ENCODE assay signal across 8 cellular contexts in genomic region chr5:42951847-42952411, GRCh38.
DNase-seq lines count a peak whose midpoint lies in the region; ATAC-seq and TF ChIP-seq lines count a peak whose summit lies in the region.

No MANE protein-coding gene starts in this region.

- H3K9me3 ChIP-seq in right atrium auricular region, result peaks cover 0 to 25% of the 10 kb centered on the region in 2 donors

- TF ChIP-seq CTCF in GM12865 (IDR thresholded peaks at IDR 0.05; ENCODE audit: insufficient read depth, low read depth, low read length, missing control alignments), result no peak
- no peak for TF ChIP-seq CTCF in right atrium auricular region (IDR thresholded peaks at IDR 0.05)

- H3K4me1 ChIP-seq in right atrium auricular region, result peaks cover 0 to 38% of the 10 kb centered on the region in 2 donors

- H3K4me3 ChIP-seq in GM12865 (ENCODE audit: low read depth, low read length), result peak overlapping the region; percentile 75
- peak overlapping the region; percentile 44 to 60 for H3K4me3 ChIP-seq in right atrium auricular region

- peak; percentile 67 for DNase-seq in GM12865 (ENCODE audit: low read depth)
- DNase-seq in NCI-H526 (lab: John Stamatoyannopoulos, UW), result peak; percentile 66 to 91
- DNase-seq in activated T-helper 9 cell treated with anti-CD3 and anti-CD28 coated beads, Interleukin-2, amount 50 U/mL, for 16 hours (ENCODE audit: low read depth), result peak; percentile 36
- DNase-seq in right atrium auricular region (ENCODE audit: low spot score), result no peak
- peak; percentile 12 to 45 (median 12) for DNase-seq in stimulated activated CD4-positive, alpha-beta T cell treated with anti-CD3 and anti-CD28 coated beads, TNF-alpha, amount 100 ng/mL, for 24 hours (ENCODE audit: low read depth in 3 of 3)
- DNase-seq in HCEC 1CT, result no peak
- no peak for DNase-seq in NCI-H446 treated with DMSO at 0.1 percent for 48 hours (lab: John Stamatoyannopoulos, UW)

- peaks cover 13 to 19% of the 10 kb centered on the region in 2 donors for H3K27me3 ChIP-seq in right atrium auricular region

- ATAC-seq in GM21825 (IDR thresholded peaks at IDR 0.05; ENCODE audit: unreplicated experiment), result peak; percentile 28

- no peaks in the 10 kb centered on the region for H3K36me3 ChIP-seq in right atrium auricular region

- peak overlapping the region; percentile 89 for H3K27ac ChIP-seq in right atrium auricular region

Comparison
In these comparisons a context has a peak if more than half of its experiments do, and no peak if none do; other contexts are left out.
1. DNase-seq: peak in GM12865 (single experiment), NCI-H526 (2 of 2), activated T-helper 9 cell treated with anti-CD3 and anti-CD28 coated beads, Interleukin-2, amount 50 U/mL, for 16 hours (single experiment) and stimulated activated CD4-positive, alpha-beta T cell treated with anti-CD3 and anti-CD28 coated beads, TNF-alpha, amount 100 ng/mL, for 24 hours (3 of 3); none in right atrium auricular region (single experiment), HCEC 1CT (single experiment) and NCI-H446 treated with DMSO at 0.1 percent for 48 hours (single experiment).